Comparison of ENCODE assay signal across 9 cellular contexts in the genomic region with DNA sequence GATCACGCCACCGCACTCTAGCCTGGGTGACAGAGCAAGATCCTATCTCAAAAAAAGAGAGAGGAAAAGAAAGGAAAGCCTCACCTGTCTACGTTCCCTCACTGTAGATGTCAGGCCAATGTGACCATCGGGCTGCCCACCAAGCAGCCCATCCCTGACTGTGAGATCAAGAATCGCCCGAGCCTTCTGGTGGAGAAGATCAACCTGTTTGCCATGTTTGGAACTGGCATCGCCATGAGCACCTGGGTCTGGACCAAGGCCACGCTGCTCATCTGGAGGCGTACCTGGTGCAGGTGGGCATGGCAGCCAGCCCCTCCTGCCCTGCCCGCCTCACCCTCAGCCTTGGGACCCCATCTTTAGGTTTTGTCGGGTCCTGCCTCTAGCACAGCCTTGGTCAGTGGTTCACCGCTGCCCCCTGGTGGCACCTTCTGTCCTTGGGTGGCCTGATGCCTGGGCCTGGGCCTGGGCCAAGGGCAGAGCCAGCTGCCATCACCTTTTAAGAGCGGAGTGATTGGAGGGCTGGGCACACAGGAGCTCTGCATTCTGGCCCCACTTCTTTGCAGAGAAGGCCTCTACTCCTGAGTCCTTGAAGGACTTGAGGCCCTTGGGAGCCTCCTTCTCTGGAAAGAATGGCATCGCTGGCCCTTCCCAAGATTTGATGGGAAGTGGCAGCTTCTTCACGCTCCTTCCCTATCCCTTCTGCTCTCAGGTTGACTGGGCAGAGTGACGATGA. TPM values are rescaled to one million over a fixed set of nuclear protein-coding genes. Genes with fewer than 3 reads are reported as not detected.
DNase-seq lines count a peak whose midpoint lies in the region; ATAC-seq and TF ChIP-seq lines count a peak whose summit lies in the region.
"Had no signal": no experiment of that assay in that cellular context is flagged by ENCODE, and none has a peak within 500 bp of the region (broad histone marks: within the 10 kb centered on the region; RNA-seq: fewer than 3 reads in every experiment).

No MANE protein-coding gene starts in this region.

- H3K4me1 Mint-ChIP-seq in activated B cell treated with CpG ODN at 0.5 μM for 24 hours, result peaks cover 5% of the 10 kb centered on the region

- no peaks in the 10 kb centered on the region for H3K27me3 Mint-ChIP-seq in activated B cell treated with CpG ODN at 0.5 μM for 24 hours

- intact Hi-C loops in activated B cell treated with CpG ODN at 0.5 μM for 24 hours (cut with micrococcal nuclease) (loop anchor here (1.0 to 10.0 kb wide), 9 partner anchors 22 to 736 kb away; partner anchors contain the start of genes METTL2B and SMO), breast epithelium (cut with DNase I; ENCODE audit: low total_unique reads) (no loop called here)

- no peaks in the 10 kb centered on the region for H3K27me3 ChIP-seq in breast epithelium

- DNase-seq in AG09309 (ENCODE audit: low read depth), result no peak
- DNase-seq in MV-4-11 (lab: John Stamatoyannopoulos, UW), result peak; percentile 27
- peak; percentile 77 for DNase-seq in activated B cell treated with CpG ODN at 0.5 μM for 24 hours
- DNase-seq in breast epithelium (ENCODE audit: low spot score in 2 of 2), result peak; percentile 53 to 80
- peak; percentile 25 for DNase-seq in kidney glomerular epithelial cell (lab: John Stamatoyannopoulos, UW)
- peak; percentile 72 for DNase-seq in stimulated activated CD4-positive, alpha-beta T cell treated with anti-CD3 and anti-CD28 coated beads, Interleukin-4, amount 100 ng/mL, for 1 hour

- H3K27ac ChIP-seq in breast epithelium, result no peak overlapping the region
- H3K27ac ChIP-seq: skin epidermis had no signal

- no peak overlapping the region for H3K4me3 Mint-ChIP-seq in activated B cell treated with CpG ODN at 0.5 μM for 24 hours

- no peak for TF ChIP-seq POLR2A in breast epithelium (IDR thresholded peaks at IDR 0.05)

- ATAC-seq in GM18520 (IDR thresholded peaks at IDR 0.05; ENCODE audit: unreplicated experiment) (peak; percentile 43), activated B cell treated with CpG ODN at 0.5 μM for 24 hours (ENCODE audit: low read depth) (peak; percentile 91), HG02798 (IDR thresholded peaks at IDR 0.05; ENCODE audit: poor library complexity, unreplicated experiment) (no peak)

- H3K27ac Mint-ChIP-seq in activated B cell treated with CpG ODN at 0.5 μM for 24 hours, result no peak overlapping the region

- H3K4me1 ChIP-seq in breast epithelium, result no peaks in the 10 kb centered on the region

- peak; percentile 92 for TF ChIP-seq CTCF in AG09309 (IDR thresholded peaks at IDR 0.05; ENCODE audit: control insufficient read depth, insufficient read depth, low read depth, low read length, missing control alignments)
- TF ChIP-seq CTCF in activated B cell treated with CpG ODN at 0.5 μM for 24 hours (IDR thresholded peaks at IDR 0.05), result peak; percentile 66
- peak; percentile 38 to 82 (median 77) for TF ChIP-seq CTCF in breast epithelium (IDR thresholded peaks at IDR 0.05)

- CTCF ChIA-PET in activated B cell treated with CpG ODN at 0.5 μM for 24 hours (lab: Charles Lee), result interaction anchor here (0.7 to 3.3 kb wide), 15 partner anchors 8 to 863 kb away, joined by 3 to 27 read pairs (median 4); no protein-coding TSS in a partner anchor

- no peaks in the 10 kb centered on the region for H3K9me3 ChIP-seq in breast epithelium

- H3K36me3 ChIP-seq in breast epithelium, result no peaks in the 10 kb centered on the region

- no peaks in the 10 kb centered on the region for H3K9me3 Mint-ChIP-seq in activated B cell treated with CpG ODN at 0.5 μM for 24 hours

- POLR2A ChIA-PET in activated B cell treated with CpG ODN at 0.5 μM for 24 hours (lab: Charles Lee), result interaction anchor here (1.6 kb wide), 1 partner anchor 41 kb away, joined by 4 read pairs; no protein-coding TSS in a partner anchor

- H3K36me3 Mint-ChIP-seq in activated B cell treated with CpG ODN at 0.5 μM for 24 hours (ENCODE audit: low read depth), result no peaks in the 10 kb centered on the region

- H3K4me3 ChIP-seq in AG09309 (ENCODE audit: control insufficient read depth, low read depth, low read length) (no peak overlapping the region), breast epithelium (no peak overlapping the region)
- H3K4me3 ChIP-seq: skin epidermis had no signal

RNA-seq across cellular contexts. Expression of gene AHCYL2, which starts 14.4 kb away (rescaled TPM):
- total RNA-seq in activated B cell treated with CpG ODN at 0.5 μM for 24 hours (10.9 and 11.6 TPM in 2 replicates), breast epithelium (10 to 100 TPM; 19.0 to 24.7 (median 21.8) TPM)

RNA-seq across cellular contexts. Expression of gene SMO, which starts 22.0 kb away (rescaled TPM):
- 0.66 and 1.8 TPM in 2 replicates for total RNA-seq in activated B cell treated with CpG ODN at 0.5 μM for 24 hours
- total RNA-seq in breast epithelium, result 10 to 100 TPM in 2 of 3 donors, 1 to 10 TPM in 1; 6.2 to 11.8 (median 10.2) TPM
